In the genomic region with DNA sequence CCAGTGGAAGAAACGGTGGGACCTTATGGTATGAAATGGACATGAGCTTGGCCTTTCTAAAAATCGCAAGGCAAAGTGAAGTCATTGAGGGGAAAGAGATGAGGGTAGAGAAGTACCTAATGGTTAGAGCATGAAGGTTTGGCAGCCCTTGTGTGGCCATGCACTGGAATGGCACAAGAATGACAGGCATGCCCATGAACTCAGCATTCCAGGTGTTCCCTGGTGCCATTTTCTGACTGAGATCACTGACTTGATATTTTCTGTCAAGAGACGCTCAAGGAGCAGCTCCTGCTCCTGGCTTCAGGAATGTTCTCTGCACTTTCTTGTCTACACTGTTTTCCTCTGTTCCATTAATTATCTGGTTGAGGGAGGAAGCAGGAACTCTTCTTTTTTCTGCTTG, we compare ENCODE assay signal across 37 cellular contexts.
"Had no signal": no experiment of that assay in that cellular context is flagged by ENCODE, and none has a peak within 500 bp of the region (broad histone marks: within the 10 kb centered on the region; RNA-seq: fewer than 3 reads in every experiment).

No MANE protein-coding gene starts in this region.

- H3K36me3 ChIP-seq: adrenal gland, breast epithelium, cardiac muscle cell, colonic mucosa, WERI-Rb-1 had no signal

- H3K27me3 Mint-ChIP-seq: activated B cell treated with CpG ODN at 0.5 μM for 24 hours; activated CD8-positive, alpha-beta T cell treated with anti-CD3 and anti-CD28 coated beads for 36 hours; activated naive CD4-positive, alpha-beta T cell treated with anti-CD3 and anti-CD28 coated beads, Interleukin-2, amount 50 U/mL, for 24 hours; activated naive CD8-positive, alpha-beta T cell treated with anti-CD3 and anti-CD28 coated beads for 36 hours; activated naive CD8-positive, alpha-beta T cell treated with anti-CD3 and anti-CD28 coated beads, Interleukin-2, amount 50 U/mL, for 24 hours; brain; dendritic cell treated with granulocyte-macrophage colony-stimulating factor and Interleukin-4, amounts not matched to agents 40 ng/mL and 50 ng/mL, for 4 days; T-helper 17 cell had no signal

- H3K27me3 ChIP-seq: adrenal gland, breast epithelium, cardiac muscle cell, colonic mucosa, dorsolateral prefrontal cortex had no signal

- H3K27ac Mint-ChIP-seq: activated B cell treated with CpG ODN at 0.5 μM for 24 hours; activated CD8-positive, alpha-beta T cell treated with anti-CD3 and anti-CD28 coated beads for 36 hours; activated naive CD4-positive, alpha-beta T cell treated with anti-CD3 and anti-CD28 coated beads for 36 hours; activated naive CD4-positive, alpha-beta T cell treated with anti-CD3 and anti-CD28 coated beads, Interleukin-2, amount 50 U/mL, for 24 hours; activated naive CD8-positive, alpha-beta T cell treated with anti-CD3 and anti-CD28 coated beads for 36 hours; activated naive CD8-positive, alpha-beta T cell treated with anti-CD3 and anti-CD28 coated beads, Interleukin-2, amount 50 U/mL, for 24 hours; activated T-helper 1 cell treated with anti-CD3 and anti-CD28 coated beads, Interleukin-12 subunit alpha, Interleukin-12 subunit beta, Interleukin-2, Interleukin-4 antibody, amounts not matched to agents 30 ng/mL and 10 ng/mL and 1 ng/mL, durations not matched to agents 14 hours and 24 hours and 36 hours; activated T-helper 2 cell treated with anti-CD3 and anti-CD28 coated beads, Interferon-gamma antibody, Interleukin-2, Interleukin-4, amounts not matched to agents 10 μg/mL and 5 μg/mL and 100 μg/mL, durations not matched to agents 14 hours and 24 hours and 36 hours; dendritic cell treated with granulocyte-macrophage colony-stimulating factor and Interleukin-4, amounts not matched to agents 40 ng/mL and 50 ng/mL, for 4 days; endodermal cell; T-helper 17 cell; T-helper 2 cell treated with Interferon-gamma antibody and Interleukin-4, amounts not matched to agents 5 μg/mL and 100 μg/mL, for 36 hours had no signal

- H3K4me1 ChIP-seq: adrenal gland, breast epithelium, colonic mucosa had no signal

- H3K36me3 Mint-ChIP-seq: activated naive CD4-positive, alpha-beta T cell treated with anti-CD3 and anti-CD28 coated beads, Interleukin-2, amount 50 U/mL, for 24 hours; activated naive CD8-positive, alpha-beta T cell treated with anti-CD3 and anti-CD28 coated beads for 36 hours; brain had no signal

- H3K4me3 Mint-ChIP-seq: activated B cell treated with CpG ODN at 0.5 μM for 24 hours; activated CD8-positive, alpha-beta T cell treated with anti-CD3 and anti-CD28 coated beads for 36 hours; activated naive CD4-positive, alpha-beta T cell treated with anti-CD3 and anti-CD28 coated beads for 36 hours; activated naive CD4-positive, alpha-beta T cell treated with anti-CD3 and anti-CD28 coated beads, Interleukin-2, amount 50 U/mL, for 24 hours; activated naive CD8-positive, alpha-beta T cell treated with anti-CD3 and anti-CD28 coated beads for 36 hours; activated naive CD8-positive, alpha-beta T cell treated with anti-CD3 and anti-CD28 coated beads, Interleukin-2, amount 50 U/mL, for 24 hours; activated T-cell treated with anti-CD3 and anti-CD28 coated beads, Interleukin-2, amount 50 U/mL, for 4 hours; activated T-helper 1 cell treated with anti-CD3 and anti-CD28 coated beads, Interleukin-12 subunit alpha, Interleukin-12 subunit beta, Interleukin-2, Interleukin-4 antibody, amounts not matched to agents 30 ng/mL and 10 ng/mL and 1 ng/mL, durations not matched to agents 14 hours and 24 hours and 36 hours; brain; dendritic cell treated with granulocyte-macrophage colony-stimulating factor and Interleukin-4, amounts not matched to agents 40 ng/mL and 50 ng/mL, for 4 days; endodermal cell; T-helper 17 cell; T-helper 2 cell treated with Interferon-gamma antibody and Interleukin-4, amounts not matched to agents 5 μg/mL and 100 μg/mL, for 36 hours had no signal

- H3K4me3 ChIP-seq: adrenal gland, breast epithelium, cardiac muscle cell, colonic mucosa, dorsolateral prefrontal cortex had no signal

- H3K4me1 Mint-ChIP-seq: activated B cell treated with CpG ODN at 0.5 μM for 24 hours; activated naive CD4-positive, alpha-beta T cell treated with anti-CD3 and anti-CD28 coated beads, Interleukin-2, amount 50 U/mL, for 24 hours; T-helper 17 cell had no signal

- DNase-seq: activated B cell treated with CpG ODN at 0.5 μM for 24 hours; activated CD4-positive, alpha-beta T cell treated with anti-CD3 and anti-CD28 coated beads for 48 hours; activated CD4-positive, alpha-beta T cell treated with anti-CD3 and anti-CD28 coated beads, Interleukin-2, amount 50 U/mL, for 1 hour; activated CD4-positive, alpha-beta T cell treated with anti-CD3 and anti-CD28 coated beads, Interleukin-2, amount 50 U/mL, for 48 hours; activated CD8-positive, alpha-beta memory T cell treated with anti-CD3 and anti-CD28 coated beads for 24 hours; activated CD8-positive, alpha-beta T cell treated with anti-CD3 and anti-CD28 coated beads for 36 hours; activated effector memory CD4-positive, alpha-beta T cell treated with anti-CD3 and anti-CD28 coated beads, Interleukin-2, amount 50 U/mL, for 16 hours; activated naive CD4-positive, alpha-beta T cell treated with anti-CD3 and anti-CD28 coated beads for 36 hours; activated naive CD8-positive, alpha-beta T cell treated with anti-CD3 and anti-CD28 coated beads for 36 hours; activated naive CD8-positive, alpha-beta T cell treated with anti-CD3 and anti-CD28 coated beads, Interleukin-2, amount 50 U/mL, for 24 hours; activated T-cell treated with anti-CD3 and anti-CD28 coated beads, Interleukin-2, amount 50 U/mL, for 4 hours; adrenal gland; amygdala; aorta; central memory CD4-positive, alpha-beta T cell; cerebellar nuclear complex; colonic mucosa; dorsolateral prefrontal cortex; effector memory CD4-positive, alpha-beta T cell; endodermal cell; foreskin fibroblast; head of caudate nucleus; T-helper 1 cell; T-helper 17 cell; T1000 had no signal

- H3K27ac ChIP-seq: adrenal gland, breast epithelium, cardiac muscle cell, colonic mucosa, dorsolateral prefrontal cortex, WERI-Rb-1 had no signal

- FAIRE-seq: frontal cortex had no signal

- H3K9me3 ChIP-seq: adrenal gland, breast epithelium, colonic mucosa had no signal

- H3K9me3 Mint-ChIP-seq: activated B cell treated with CpG ODN at 0.5 μM for 24 hours; activated CD8-positive, alpha-beta T cell treated with anti-CD3 and anti-CD28 coated beads for 36 hours; activated naive CD4-positive, alpha-beta T cell treated with anti-CD3 and anti-CD28 coated beads for 36 hours; activated naive CD4-positive, alpha-beta T cell treated with anti-CD3 and anti-CD28 coated beads, Interleukin-2, amount 50 U/mL, for 24 hours; activated naive CD8-positive, alpha-beta T cell treated with anti-CD3 and anti-CD28 coated beads, Interleukin-2, amount 50 U/mL, for 24 hours; activated T-helper 1 cell treated with anti-CD3 and anti-CD28 coated beads, Interleukin-12 subunit alpha, Interleukin-12 subunit beta, Interleukin-2, Interleukin-4 antibody, amounts not matched to agents 30 ng/mL and 10 ng/mL and 1 ng/mL, durations not matched to agents 14 hours and 24 hours and 36 hours; activated T-helper 2 cell treated with anti-CD3 and anti-CD28 coated beads, Interferon-gamma antibody, Interleukin-2, Interleukin-4, amounts not matched to agents 10 μg/mL and 5 μg/mL and 100 μg/mL, durations not matched to agents 14 hours and 24 hours and 36 hours; T-helper 2 cell treated with Interferon-gamma antibody and Interleukin-4, amounts not matched to agents 5 μg/mL and 100 μg/mL, for 36 hours had no signal

- ATAC-seq: activated CD4-positive, CD25-positive, alpha-beta regulatory T cell treated with anti-CD3 and anti-CD28 coated beads, Interleukin-2, amount 50 U/mL, for 24 hours; activated CD8-positive, alpha-beta T cell treated with anti-CD3 and anti-CD28 coated beads for 36 hours; activated naive CD8-positive, alpha-beta T cell treated with anti-CD3 and anti-CD28 coated beads, Interleukin-2, amount 50 U/mL, for 24 hours; activated T-cell treated with anti-CD3 and anti-CD28 coated beads, Interleukin-2, amount 50 U/mL, for 4 hours; esophagus mucosa; T-helper 17 cell had no signal
